Comparison of ENCODE assay signal across 2 cellular contexts in the genomic region with DNA sequence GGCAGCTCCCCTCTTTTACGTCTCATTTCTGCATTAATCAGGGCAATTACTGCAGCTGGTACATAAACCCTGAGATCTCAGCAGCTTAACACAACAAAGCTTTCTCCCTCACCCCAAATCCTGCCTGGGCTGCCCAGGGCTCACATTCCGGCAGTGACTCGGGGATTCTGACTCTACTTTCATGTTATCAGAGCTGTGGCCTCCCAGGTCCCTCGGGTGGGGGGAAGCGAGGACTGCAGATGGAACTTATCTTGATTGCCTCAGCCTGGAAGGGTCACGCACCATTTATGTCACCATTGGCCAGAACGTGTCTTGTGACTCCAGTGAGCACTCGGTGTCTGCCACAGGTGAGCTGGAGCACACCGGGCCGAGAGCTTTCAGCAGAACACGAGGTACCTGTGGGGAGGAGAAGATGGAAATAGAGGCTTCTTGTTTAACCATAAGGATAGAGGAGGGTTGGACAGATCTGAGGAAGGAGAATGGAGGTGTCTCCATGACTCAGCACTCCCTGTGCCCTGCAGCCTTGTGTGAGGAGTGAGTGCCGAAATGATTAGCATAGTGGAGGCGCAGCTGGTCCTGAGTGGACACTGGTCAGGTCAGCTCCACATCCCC.
TF ChIP-seq lines count a peak whose summit lies in the region.

No MANE protein-coding gene starts in this region.

TF ChIP-seq in GM23338, 12 proteins besides CTCF, POLR2A, EP300 and RAD21:
- TF ChIP-seq EZH2 (IDR thresholded peaks at IDR 0.05; ENCODE audit: low read depth, unreplicated experiment): no peak
- TF ChIP-seq STAT1 (IDR thresholded peaks at IDR 0.05; ENCODE audit: unreplicated experiment): no peak
- TF ChIP-seq JUNB (IDR thresholded peaks at IDR 0.05; ENCODE audit: unreplicated experiment): no peak
- no peak for TF ChIP-seq ZNF114 (CRISPR knock-in tag; IDR thresholded peaks at IDR 0.05)
- no peak for TF ChIP-seq EZH2phosphoT487 (IDR thresholded peaks at IDR 0.05; ENCODE audit: unreplicated experiment)
- TF ChIP-seq ZNF462 (CRISPR knock-in tag; IDR thresholded peaks at IDR 0.05): no peak
- TF ChIP-seq POLR2AphosphoS5 (IDR thresholded peaks at IDR 0.05; ENCODE audit: low read depth): no peak
- no peak for TF ChIP-seq ZNF331 (CRISPR knock-in tag; IDR thresholded peaks at IDR 0.05; ENCODE audit: low read depth)
- no peak for TF ChIP-seq NANOG (IDR thresholded peaks at IDR 0.05; ENCODE audit: borderline replicate concordance)
- no peak for TF ChIP-seq REST (IDR thresholded peaks at IDR 0.05; ENCODE audit: unreplicated experiment)

TF ChIP-seq in K562, 482 proteins besides CTCF, POLR2A, EP300 and RAD21 (continues in another document):
- peak; percentile 66 for TF ChIP-seq JUND (IDR thresholded peaks at IDR 0.05; ENCODE audit: borderline replicate concordance, low read depth, low read length)
- peak; percentile 77; the same call in 2 of the 3 replicates for TF ChIP-seq JUND (tag; IDR thresholded peaks at IDR 0.05; ENCODE audit: borderline replicate concordance, low read depth, low read length)
- 0 out of 2 replicates have a peak, but pooled peaks have one; percentile 22 for TF ChIP-seq KLF16 (IDR thresholded peaks at IDR 0.05)
- TF ChIP-seq ZFP36 (IDR thresholded peaks at IDR 0.05; ENCODE audit: low read depth, low read length, partially characterized antibody): peak; percentile 11
- TF ChIP-seq CREBBP (IDR thresholded peaks at IDR 0.05; ENCODE audit: low read depth, low read length): no peak
- TF ChIP-seq, protein P1, sequence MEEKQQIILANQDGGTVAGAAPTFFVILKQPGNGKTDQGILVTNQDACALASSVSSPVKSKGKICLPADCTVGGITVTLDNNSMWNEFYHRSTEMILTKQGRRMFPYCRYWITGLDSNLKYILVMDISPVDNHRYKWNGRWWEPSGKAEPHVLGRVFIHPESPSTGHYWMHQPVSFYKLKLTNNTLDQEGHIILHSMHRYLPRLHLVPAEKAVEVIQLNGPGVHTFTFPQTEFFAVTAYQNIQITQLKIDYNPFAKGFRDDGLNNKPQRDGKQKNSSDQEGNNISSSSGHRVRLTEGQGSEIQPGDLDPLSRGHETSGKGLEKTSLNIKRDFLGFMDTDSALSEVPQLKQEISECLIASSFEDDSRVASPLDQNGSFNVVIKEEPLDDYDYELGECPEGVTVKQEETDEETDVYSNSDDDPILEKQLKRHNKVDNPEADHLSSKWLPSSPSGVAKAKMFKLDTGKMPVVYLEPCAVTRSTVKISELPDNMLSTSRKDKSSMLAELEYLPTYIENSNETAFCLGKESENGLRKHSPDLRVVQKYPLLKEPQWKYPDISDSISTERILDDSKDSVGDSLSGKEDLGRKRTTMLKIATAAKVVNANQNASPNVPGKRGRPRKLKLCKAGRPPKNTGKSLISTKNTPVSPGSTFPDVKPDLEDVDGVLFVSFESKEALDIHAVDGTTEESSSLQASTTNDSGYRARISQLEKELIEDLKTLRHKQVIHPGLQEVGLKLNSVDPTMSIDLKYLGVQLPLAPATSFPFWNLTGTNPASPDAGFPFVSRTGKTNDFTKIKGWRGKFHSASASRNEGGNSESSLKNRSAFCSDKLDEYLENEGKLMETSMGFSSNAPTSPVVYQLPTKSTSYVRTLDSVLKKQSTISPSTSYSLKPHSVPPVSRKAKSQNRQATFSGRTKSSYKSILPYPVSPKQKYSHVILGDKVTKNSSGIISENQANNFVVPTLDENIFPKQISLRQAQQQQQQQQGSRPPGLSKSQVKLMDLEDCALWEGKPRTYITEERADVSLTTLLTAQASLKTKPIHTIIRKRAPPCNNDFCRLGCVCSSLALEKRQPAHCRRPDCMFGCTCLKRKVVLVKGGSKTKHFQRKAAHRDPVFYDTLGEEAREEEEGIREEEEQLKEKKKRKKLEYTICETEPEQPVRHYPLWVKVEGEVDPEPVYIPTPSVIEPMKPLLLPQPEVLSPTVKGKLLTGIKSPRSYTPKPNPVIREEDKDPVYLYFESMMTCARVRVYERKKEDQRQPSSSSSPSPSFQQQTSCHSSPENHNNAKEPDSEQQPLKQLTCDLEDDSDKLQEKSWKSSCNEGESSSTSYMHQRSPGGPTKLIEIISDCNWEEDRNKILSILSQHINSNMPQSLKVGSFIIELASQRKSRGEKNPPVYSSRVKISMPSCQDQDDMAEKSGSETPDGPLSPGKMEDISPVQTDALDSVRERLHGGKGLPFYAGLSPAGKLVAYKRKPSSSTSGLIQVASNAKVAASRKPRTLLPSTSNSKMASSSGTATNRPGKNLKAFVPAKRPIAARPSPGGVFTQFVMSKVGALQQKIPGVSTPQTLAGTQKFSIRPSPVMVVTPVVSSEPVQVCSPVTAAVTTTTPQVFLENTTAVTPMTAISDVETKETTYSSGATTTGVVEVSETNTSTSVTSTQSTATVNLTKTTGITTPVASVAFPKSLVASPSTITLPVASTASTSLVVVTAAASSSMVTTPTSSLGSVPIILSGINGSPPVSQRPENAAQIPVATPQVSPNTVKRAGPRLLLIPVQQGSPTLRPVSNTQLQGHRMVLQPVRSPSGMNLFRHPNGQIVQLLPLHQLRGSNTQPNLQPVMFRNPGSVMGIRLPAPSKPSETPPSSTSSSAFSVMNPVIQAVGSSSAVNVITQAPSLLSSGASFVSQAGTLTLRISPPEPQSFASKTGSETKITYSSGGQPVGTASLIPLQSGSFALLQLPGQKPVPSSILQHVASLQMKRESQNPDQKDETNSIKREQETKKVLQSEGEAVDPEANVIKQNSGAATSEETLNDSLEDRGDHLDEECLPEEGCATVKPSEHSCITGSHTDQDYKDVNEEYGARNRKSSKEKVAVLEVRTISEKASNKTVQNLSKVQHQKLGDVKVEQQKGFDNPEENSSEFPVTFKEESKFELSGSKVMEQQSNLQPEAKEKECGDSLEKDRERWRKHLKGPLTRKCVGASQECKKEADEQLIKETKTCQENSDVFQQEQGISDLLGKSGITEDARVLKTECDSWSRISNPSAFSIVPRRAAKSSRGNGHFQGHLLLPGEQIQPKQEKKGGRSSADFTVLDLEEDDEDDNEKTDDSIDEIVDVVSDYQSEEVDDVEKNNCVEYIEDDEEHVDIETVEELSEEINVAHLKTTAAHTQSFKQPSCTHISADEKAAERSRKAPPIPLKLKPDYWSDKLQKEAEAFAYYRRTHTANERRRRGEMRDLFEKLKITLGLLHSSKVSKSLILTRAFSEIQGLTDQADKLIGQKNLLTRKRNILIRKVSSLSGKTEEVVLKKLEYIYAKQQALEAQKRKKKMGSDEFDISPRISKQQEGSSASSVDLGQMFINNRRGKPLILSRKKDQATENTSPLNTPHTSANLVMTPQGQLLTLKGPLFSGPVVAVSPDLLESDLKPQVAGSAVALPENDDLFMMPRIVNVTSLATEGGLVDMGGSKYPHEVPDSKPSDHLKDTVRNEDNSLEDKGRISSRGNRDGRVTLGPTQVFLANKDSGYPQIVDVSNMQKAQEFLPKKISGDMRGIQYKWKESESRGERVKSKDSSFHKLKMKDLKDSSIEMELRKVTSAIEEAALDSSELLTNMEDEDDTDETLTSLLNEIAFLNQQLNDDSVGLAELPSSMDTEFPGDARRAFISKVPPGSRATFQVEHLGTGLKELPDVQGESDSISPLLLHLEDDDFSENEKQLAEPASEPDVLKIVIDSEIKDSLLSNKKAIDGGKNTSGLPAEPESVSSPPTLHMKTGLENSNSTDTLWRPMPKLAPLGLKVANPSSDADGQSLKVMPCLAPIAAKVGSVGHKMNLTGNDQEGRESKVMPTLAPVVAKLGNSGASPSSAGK (IDR thresholded peaks at IDR 0.05): peak; percentile 82
- TF ChIP-seq MAZ (CRISPR knock-in tag; conservative IDR thresholded peaks at IDR 0.05 in 1 of 2, IDR thresholded peaks at IDR 0.05 in 1 of 2): peak; percentile 37 to 79; a peak in 1 of 4 replicates
- TF ChIP-seq CREB3 (tag; conservative IDR thresholded peaks at IDR 0.05; ENCODE audit: low read depth): 0 out of 2 replicates have a peak, but pooled peaks have one; percentile 55
- TF ChIP-seq BACH1 (tag; IDR thresholded peaks at IDR 0.05): peak; percentile 94
- TF ChIP-seq CAMTA2 (CRISPR knock-in tag; conservative IDR thresholded peaks at IDR 0.05): no peak
- no peak for TF ChIP-seq TARDBP (IDR thresholded peaks at IDR 0.05)
- TF ChIP-seq POLR2AphosphoS2 (IDR thresholded peaks at IDR 0.05; ENCODE audit: low read length): no peak
- TF ChIP-seq, protein P2, sequence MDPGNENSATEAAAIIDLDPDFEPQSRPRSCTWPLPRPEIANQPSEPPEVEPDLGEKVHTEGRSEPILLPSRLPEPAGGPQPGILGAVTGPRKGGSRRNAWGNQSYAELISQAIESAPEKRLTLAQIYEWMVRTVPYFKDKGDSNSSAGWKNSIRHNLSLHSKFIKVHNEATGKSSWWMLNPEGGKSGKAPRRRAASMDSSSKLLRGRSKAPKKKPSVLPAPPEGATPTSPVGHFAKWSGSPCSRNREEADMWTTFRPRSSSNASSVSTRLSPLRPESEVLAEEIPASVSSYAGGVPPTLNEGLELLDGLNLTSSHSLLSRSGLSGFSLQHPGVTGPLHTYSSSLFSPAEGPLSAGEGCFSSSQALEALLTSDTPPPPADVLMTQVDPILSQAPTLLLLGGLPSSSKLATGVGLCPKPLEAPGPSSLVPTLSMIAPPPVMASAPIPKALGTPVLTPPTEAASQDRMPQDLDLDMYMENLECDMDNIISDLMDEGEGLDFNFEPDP (CRISPR knock-in tag; IDR thresholded peaks at IDR 0.05): no peak
- peak; percentile 82 for TF ChIP-seq CBFA2T3 (IDR thresholded peaks at IDR 0.05)
- TF ChIP-seq ZNF165 (CRISPR knock-in tag; IDR thresholded peaks at IDR 0.05; ENCODE audit: borderline replicate concordance): no peak
- peak; percentile 82 for TF ChIP-seq ATF7 (IDR thresholded peaks at IDR 0.05)
- TF ChIP-seq, protein P3, sequence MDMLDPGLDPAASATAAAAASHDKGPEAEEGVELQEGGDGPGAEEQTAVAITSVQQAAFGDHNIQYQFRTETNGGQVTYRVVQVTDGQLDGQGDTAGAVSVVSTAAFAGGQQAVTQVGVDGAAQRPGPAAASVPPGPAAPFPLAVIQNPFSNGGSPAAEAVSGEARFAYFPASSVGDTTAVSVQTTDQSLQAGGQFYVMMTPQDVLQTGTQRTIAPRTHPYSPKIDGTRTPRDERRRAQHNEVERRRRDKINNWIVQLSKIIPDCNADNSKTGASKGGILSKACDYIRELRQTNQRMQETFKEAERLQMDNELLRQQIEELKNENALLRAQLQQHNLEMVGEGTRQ (CRISPR knock-in tag; IDR thresholded peaks at IDR 0.05): peak; percentile 82
- TF ChIP-seq ZNF780A (CRISPR knock-in tag; IDR thresholded peaks at IDR 0.05): no peak
- TF ChIP-seq ZNF830 (CRISPR knock-in tag; IDR thresholded peaks at IDR 0.05): 0 out of 2 replicates have a peak, but pooled peaks have one; percentile 23
- peak; percentile 70 for TF ChIP-seq CEBPB (tag; IDR thresholded peaks at IDR 0.05)
- no peak for TF ChIP-seq EWSR1 (IDR thresholded peaks at IDR 0.05; ENCODE audit: borderline replicate concordance, low read depth, partially characterized antibody)
- peak; percentile 40 for TF ChIP-seq TCF3 (CRISPR knock-in tag; IDR thresholded peaks at IDR 0.05)
- TF ChIP-seq PML (IDR thresholded peaks at IDR 0.05; ENCODE audit: low read length): 0 out of 2 replicates have a peak, but pooled peaks have one; percentile 36
- peak; percentile 94 for TF ChIP-seq NFE2L1 (tag; IDR thresholded peaks at IDR 0.05; ENCODE audit: borderline replicate concordance, low read depth)
- no peak for TF ChIP-seq COPS2 (conservative IDR thresholded peaks at IDR 0.05)
- TF ChIP-seq RCOR1 (IDR thresholded peaks at IDR 0.05; ENCODE audit: borderline replicate concordance in 1 of 2, low read depth in 2 of 2, low read length in 2 of 2): peak in 1 of 2 experiments; percentile 86; a peak in 2 of 4 replicates
- TF ChIP-seq HLTF (IDR thresholded peaks at IDR 0.05): no peak
- TF ChIP-seq TFAP4 (CRISPR knock-in tag; IDR thresholded peaks at IDR 0.05; ENCODE audit: borderline replicate concordance): peak; percentile 53; the same call in 1 of the 2 replicates
- peak; percentile 13; the same call in 1 of the 2 replicates for TF ChIP-seq ELF2 (CRISPR knock-in tag; IDR thresholded peaks at IDR 0.05)
- TF ChIP-seq SMARCA4 (IDR thresholded peaks at IDR 0.05): peak; percentile 71; the same call in 1 of the 2 replicates
- peak in 1 of 2 experiments; percentile 50; a peak in 1 of 4 replicates for TF ChIP-seq HDAC1 (IDR thresholded peaks at IDR 0.05)
- no peak for TF ChIP-seq PPARD (CRISPR knock-in tag; IDR thresholded peaks at IDR 0.05)
- peak; percentile 97 for TF ChIP-seq C11orf30 (IDR thresholded peaks at IDR 0.05; ENCODE audit: low read depth)
- no peak for TF ChIP-seq RBM22 (IDR thresholded peaks at IDR 0.05; ENCODE audit: low read depth, low read length, poor library complexity, severe bottlenecking)
- TF ChIP-seq, protein P4, sequence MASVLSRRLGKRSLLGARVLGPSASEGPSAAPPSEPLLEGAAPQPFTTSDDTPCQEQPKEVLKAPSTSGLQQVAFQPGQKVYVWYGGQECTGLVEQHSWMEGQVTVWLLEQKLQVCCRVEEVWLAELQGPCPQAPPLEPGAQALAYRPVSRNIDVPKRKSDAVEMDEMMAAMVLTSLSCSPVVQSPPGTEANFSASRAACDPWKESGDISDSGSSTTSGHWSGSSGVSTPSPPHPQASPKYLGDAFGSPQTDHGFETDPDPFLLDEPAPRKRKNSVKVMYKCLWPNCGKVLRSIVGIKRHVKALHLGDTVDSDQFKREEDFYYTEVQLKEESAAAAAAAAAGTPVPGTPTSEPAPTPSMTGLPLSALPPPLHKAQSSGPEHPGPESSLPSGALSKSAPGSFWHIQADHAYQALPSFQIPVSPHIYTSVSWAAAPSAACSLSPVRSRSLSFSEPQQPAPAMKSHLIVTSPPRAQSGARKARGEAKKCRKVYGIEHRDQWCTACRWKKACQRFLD (CRISPR knock-in tag; IDR thresholded peaks at IDR 0.05): no peak
- peak; percentile 53 for TF ChIP-seq MYC (IDR thresholded peaks at IDR 0.05; ENCODE audit: low read depth, low read length)
- no peak for TF ChIP-seq MYC (CRISPR knock-in tag; IDR thresholded peaks at IDR 0.05; ENCODE audit: borderline replicate concordance, low read depth)
- no peak for TF ChIP-seq DDX20 (tag; IDR thresholded peaks at IDR 0.05; ENCODE audit: low read depth)
- TF ChIP-seq RAD51 (IDR thresholded peaks at IDR 0.05; ENCODE audit: borderline replicate concordance, low read depth): peak; percentile 76
- TF ChIP-seq, protein P5, sequence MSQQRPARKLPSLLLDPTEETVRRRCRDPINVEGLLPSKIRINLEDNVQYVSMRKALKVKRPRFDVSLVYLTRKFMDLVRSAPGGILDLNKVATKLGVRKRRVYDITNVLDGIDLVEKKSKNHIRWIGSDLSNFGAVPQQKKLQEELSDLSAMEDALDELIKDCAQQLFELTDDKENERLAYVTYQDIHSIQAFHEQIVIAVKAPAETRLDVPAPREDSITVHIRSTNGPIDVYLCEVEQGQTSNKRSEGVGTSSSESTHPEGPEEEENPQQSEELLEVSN (IDR thresholded peaks at IDR 0.05; ENCODE audit: borderline replicate concordance in 1 of 2, extremely low read depth in 1 of 2, insufficient read depth in 1 of 2, insufficient read length in 1 of 2, low read depth in 1 of 2, low read length in 1 of 2, poor library complexity in 1 of 2, severe bottlenecking in 1 of 2): no peak
